Comparison of ENCODE assay signal across 29 cellular contexts in the genomic region with DNA sequence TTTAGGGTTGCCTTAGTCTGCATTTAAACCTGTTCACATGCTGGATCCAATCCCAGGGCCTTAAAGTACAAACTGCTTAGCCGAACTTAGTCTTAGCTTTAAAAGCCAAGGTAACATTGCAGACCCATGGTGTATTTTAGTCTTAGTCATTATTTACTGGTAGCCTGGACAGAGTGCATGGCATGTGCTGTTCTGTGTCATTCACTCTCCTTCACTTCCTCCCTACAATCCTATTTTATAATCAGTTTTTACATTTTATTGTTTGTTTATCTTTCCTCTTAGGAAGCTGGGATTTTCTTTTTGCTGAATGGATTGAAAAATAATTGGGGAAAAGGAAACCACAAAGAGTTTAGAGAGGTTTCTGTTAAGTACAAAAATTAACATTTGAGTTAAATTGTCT. TPM values are rescaled to one million over a fixed set of nuclear protein-coding genes. Genes with fewer than 3 reads are reported as not detected.
A peak's percentile ranks its signal among the peaks of the same experiment; 100 is the strongest.
DNase-seq lines count a peak whose midpoint lies in the region; ATAC-seq, FAIRE-seq and TF ChIP-seq lines count a peak whose summit lies in the region.
"Had no signal": no experiment of that assay in that cellular context is flagged by ENCODE, and none has a peak within 500 bp of the region (broad histone marks: within the 10 kb centered on the region; RNA-seq: fewer than 3 reads in every experiment).

No MANE protein-coding gene starts in this region.

- no peaks in the 10 kb centered on the region for H4K20me1 ChIP-seq in K562 (replicated peaks; ENCODE audit: control insufficient read depth, insufficient read depth, low read length)

- no peak for TF ChIP-seq EP300 in K562 (IDR thresholded peaks at IDR 0.05; ENCODE audit: low read length)

- POLR2A ChIA-PET in K562 (lab: Yijun Ruan, JAX): interaction anchor here (1.1 to 1.7 kb wide), 2 partner anchors 13 to 48 kb away, joined by 3 to 7 read pairs; no protein-coding TSS in a partner anchor

- H3K36me3 ChIP-seq in K562 (ENCODE audit: control insufficient read depth, insufficient read depth, low read length) (no peaks in the 10 kb centered on the region; the same call in 1 of the 3 replicates), mucosa of descending colon (ENCODE audit: low read depth) (no peaks in the 10 kb centered on the region), skeletal muscle tissue (ENCODE audit: control insufficient read depth in 3 of 3, insufficient read depth in 3 of 3, low read length in 3 of 3) (peaks cover 0 to 17% (median 10%) of the 10 kb centered on the region in 3 donors)

- H3K27me3 ChIP-seq in K562 (ENCODE audit: control insufficient read depth in 2 of 2, insufficient read depth in 2 of 2, low read length in 2 of 2): no peaks in the 10 kb centered on the region
- no peaks in the 10 kb centered on the region for H3K27me3 ChIP-seq in skeletal muscle tissue (ENCODE audit: control insufficient read depth in 3 of 3, insufficient read depth in 3 of 3, low read length in 3 of 3)
- no peaks in the 10 kb centered on the region for H3K27me3 ChIP-seq in right cardiac atrium (ENCODE audit: control insufficient read depth, insufficient read depth)

- no peak for TF ChIP-seq RAD21 in K562 (CRISPR knock-in tag; conservative IDR thresholded peaks at IDR 0.05 in 1 of 2, IDR thresholded peaks at IDR 0.05 in 1 of 2)

- TF ChIP-seq CTCF in K562 (IDR thresholded peaks at IDR 0.05 in 2 of 3, conservative IDR thresholded peaks at IDR 0.05 in 1 of 3; ENCODE audit: insufficient read depth in 2 of 3, low read depth in 1 of 3, low read length in 3 of 3): no peak
- no peak for TF ChIP-seq CTCF in mucosa of descending colon (IDR thresholded peaks at IDR 0.05)

- no peaks in the 10 kb centered on the region for H3K9me1 ChIP-seq in K562 (ENCODE audit: control insufficient read depth, insufficient read depth, low read length)

- H3K79me2 ChIP-seq in K562 (ENCODE audit: control insufficient read depth, insufficient read depth, low read length): no peaks in the 10 kb centered on the region

- CTCF ChIA-PET in K562 (lab: Yijun Ruan, JAX; ENCODE audit: low intra/inter-chr PET ratio): no interaction called here

- H2AFZ ChIP-seq in K562 (ENCODE audit: low read depth, low read length): no peak overlapping the region

- no peak for TF ChIP-seq POLR2A in K562 (conservative IDR thresholded peaks at IDR 0.05)

- no peaks in the 10 kb centered on the region for H3K4me1 ChIP-seq in K562 (replicated peaks in 1 of 2; ENCODE audit: control insufficient read depth in 2 of 2, insufficient read depth in 2 of 2, low read length in 2 of 2)
- H3K4me1 ChIP-seq in mucosa of descending colon (ENCODE audit: low read depth): peaks cover 5% of the 10 kb centered on the region
- H3K4me1 ChIP-seq in skeletal muscle tissue (ENCODE audit: control insufficient read depth in 3 of 3, insufficient read depth in 3 of 3, low read length in 3 of 3): no peaks in the 10 kb centered on the region
- H3K4me1 ChIP-seq in right cardiac atrium (ENCODE audit: control insufficient read depth, insufficient read depth, low read length): no peaks in the 10 kb centered on the region

- H3K9me3 ChIP-seq in K562 (replicated peaks; ENCODE audit: control insufficient read depth, insufficient read depth, low read depth, low read length): no peaks in the 10 kb centered on the region
- H3K9me3 ChIP-seq in mucosa of descending colon: no peaks in the 10 kb centered on the region
- H3K9me3 ChIP-seq in skeletal muscle tissue (ENCODE audit: control insufficient read depth in 3 of 3, low read length in 3 of 3): no peaks in the 10 kb centered on the region
- no peaks in the 10 kb centered on the region for H3K9me3 ChIP-seq in right cardiac atrium (ENCODE audit: control insufficient read depth, low read length)

- BruUV-seq in K562 (replicated peaks; lab: Mats Ljungman, UMichigan): no TSS peak

- intact Hi-C loops in K562 (cut with micrococcal nuclease) (no loop called here), mucosa of descending colon (cut with DNase I, micrococcal nuclease) (no loop called here), right cardiac atrium (cut with DNase I) (no loop called here)

- no peak for FAIRE-seq in K562 (lab: Jason Lieb, UNC)
- FAIRE-seq: H1 had no signal

- H3K27ac ChIP-seq in K562 (ENCODE audit: extremely low read depth, low read depth, low read length): no peak overlapping the region
- H3K27ac ChIP-seq in skeletal muscle tissue (ENCODE audit: low read depth, low read length): peak overlapping the region; percentile 51
- H3K27ac ChIP-seq in right cardiac atrium (ENCODE audit: low read length): no peak overlapping the region
- H3K27ac ChIP-seq: RWPE1, SK-N-MC had no signal

- ATAC-seq in K562 (peak; percentile 68), mucosa of descending colon (peak; percentile 78), right cardiac atrium (no peak), GM18502 (IDR thresholded peaks at IDR 0.05; ENCODE audit: poor library complexity, unreplicated experiment) (no peak), HG03457 (IDR thresholded peaks at IDR 0.05; ENCODE audit: unreplicated experiment) (no peak)
- ATAC-seq: HCT116, Panc1 had no signal

- no peak overlapping the region for H3K9ac ChIP-seq in K562 (ENCODE audit: insufficient read depth in 1 of 2, low read depth in 2 of 2, low read length in 2 of 2)
- no peak overlapping the region for H3K9ac ChIP-seq in skeletal muscle tissue (ENCODE audit: low read depth in 1 of 3, low read length in 3 of 3)

- no peak overlapping the region for H3K4me2 ChIP-seq in K562 (ENCODE audit: insufficient read depth, low read length)

- no peak overlapping the region for H3K4me3 ChIP-seq in K562
- H3K4me3 ChIP-seq in mucosa of descending colon: no peak overlapping the region
- H3K4me3 ChIP-seq in skeletal muscle tissue (ENCODE audit: low read length in 3 of 3): no peak overlapping the region
- H3K4me3 ChIP-seq in right cardiac atrium (ENCODE audit: low read length): no peak overlapping the region
- H3K4me3 ChIP-seq: SK-N-MC had no signal

- 44% methylated on average over 1 of the region's 1 CpG for WGBS in K562 (ENCODE audit: insufficient coverage, low coverage, missing lambda C conversion rate)
- WGBS in right cardiac atrium: 93% methylated on average over 1 of the region's 1 CpG

- DNase-seq in M059J (ENCODE audit: low read depth): peak; percentile 16
- no peak for DNase-seq in K562 (ENCODE audit: extremely low read depth in 1 of 4, low spot score in 3 of 4)
- no peak for DNase-seq in mucosa of descending colon
- no peak for DNase-seq in right cardiac atrium
- DNase-seq in pons (ENCODE audit: low spot score): no peak
- DNase-seq: CD8-positive, alpha-beta memory T cell; DMS 273 treated with DMSO at 0.1 percent for 48 hours; DMS79 treated with DMSO at 0.1 percent for 48 hours; Karpas-422; MV-4-11; NCI-H1105; NCI-H1436 treated with DMSO at 0.1 percent for 48 hours; NCI-H1930; NCI-H2107; NCI-H446 treated with DMSO at 0.1 percent for 48 hours; NCI-H526; SHP77 treated with DMSO at 0.1 percent for 48 hours; SW 1271 had no signal

- in situ Hi-C loops in K562 (cut with MboI): no loop called here

TF ChIP-seq in K562, 482 proteins besides CTCF, POLR2A, EP300 and RAD21:
- TF ChIP-seq NUFIP1 (IDR thresholded peaks at IDR 0.05; ENCODE audit: partially characterized antibody) (no peak), PCBP2 (IDR thresholded peaks at IDR 0.05; ENCODE audit: low read depth, low read length, poor library complexity, severe bottlenecking) (no peak)
- TF ChIP-seq, protein P1, sequence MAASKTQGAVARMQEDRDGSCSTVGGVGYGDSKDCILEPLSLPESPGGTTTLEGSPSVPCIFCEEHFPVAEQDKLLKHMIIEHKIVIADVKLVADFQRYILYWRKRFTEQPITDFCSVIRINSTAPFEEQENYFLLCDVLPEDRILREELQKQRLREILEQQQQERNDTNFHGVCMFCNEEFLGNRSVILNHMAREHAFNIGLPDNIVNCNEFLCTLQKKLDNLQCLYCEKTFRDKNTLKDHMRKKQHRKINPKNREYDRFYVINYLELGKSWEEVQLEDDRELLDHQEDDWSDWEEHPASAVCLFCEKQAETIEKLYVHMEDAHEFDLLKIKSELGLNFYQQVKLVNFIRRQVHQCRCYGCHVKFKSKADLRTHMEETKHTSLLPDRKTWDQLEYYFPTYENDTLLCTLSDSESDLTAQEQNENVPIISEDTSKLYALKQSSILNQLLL (CRISPR knock-in tag; IDR thresholded peaks at IDR 0.05; ENCODE audit: borderline replicate concordance): no peak

RNA-seq across cellular contexts. Expression of a gene that starts 29.4 kb away (rescaled TPM):
- not detected in 2 replicates for total RNA-seq in M059J (2014; rRNA removed; shearing (Covaris generic))
- total RNA-seq in K562 (2011; cell fraction: chromatin; rRNA removed; ENCODE audit: low replicate concordance): 1.8 and 2.1 TPM in 2 replicates
- 0.92 and 1.0 TPM in 2 replicates for total RNA-seq in K562 (2011; cell fraction: nucleolus; rRNA removed)
- total RNA-seq in K562 (2011; cell fraction: nucleoplasm; rRNA removed): 0.95 and 1.1 TPM in 2 replicates
- total RNA-seq in K562 (2014; rRNA removed) (not detected in 2 replicates), K562 (2014; rRNA removed; fragmentation: Illumina TruSeq; extraction: Trizol) (0.86 and 1.7 TPM in 2 replicates), K562 (2015; rRNA removed; fragmentation: Illumina TruSeq; extraction: Trizol) (0.25 TPM in 1 of 2 replicates, not detected in the other), K562 (2021) (0.51 and 0.89 TPM in 2 replicates), mucosa of descending colon (under 1 TPM in 1 of 3 donors, not detected in 2; 0.65 TPM), skeletal muscle tissue (12.0 TPM), right cardiac atrium (not detected)
- polyA plus RNA-seq in K562 (2011; rRNA removed) (1.2 and 1.5 TPM in 2 replicates), K562 (2014; fragmentation: Illumina TruSeq; extraction: Trizol) (0.74 and 0.94 TPM in 2 replicates), K562 (2014; fragmentation: Nextera tagmentation; extraction: Ambion mirVana) (1 to 10 TPM; 2.9 to 3.7 TPM), K562 (2014; rRNA removed) (0.21 and 0.47 TPM in 2 replicates), right cardiac atrium (0.16 TPM)
- polyA plus RNA-seq in K562 (2011; cell fraction: cytosol; rRNA removed): 0.77 and 1.6 TPM in 2 replicates
- 0.48 and 1.4 TPM in 2 replicates for polyA plus RNA-seq in K562 (2011; cell fraction: nucleus; rRNA removed)
- polyA plus RNA-seq in K562 (2012): 0.82 and 1.0 TPM in 2 replicates
- 0.81 and 1.4 TPM in 2 replicates for polyA minus RNA-seq in K562 (2011; rRNA and poly(A)+ RNA removed)
- not detected in 2 replicates for polyA minus RNA-seq in K562 (2011; cell fraction: cytosol; rRNA and poly(A)+ RNA removed)
- not detected in 2 replicates for polyA minus RNA-seq in K562 (2011; cell fraction: nucleus; rRNA and poly(A)+ RNA removed)
- total RNA-seq: HT-29, MCF 10A had no signal
- polyA plus RNA-seq: CD14-positive monocyte; CD8-positive, alpha-beta memory T cell had no signal

Comparison
In these comparisons a context has a peak if more than half of its experiments do, and no peak if none do; other contexts are left out.
1. ATAC-seq: peak in K562 (single experiment) and mucosa of descending colon (single experiment); none in right cardiac atrium (0 of 2), GM18502 (single experiment) and HG03457 (single experiment).